8 cellular contexts compared by ENCODE assay signal in genomic region chr14:77376771-77377501, GRCh38. TPM values are rescaled to one million over a fixed set of nuclear protein-coding genes. Genes with fewer than 3 reads are reported as not detected.
A peak's percentile ranks its signal among the peaks of the same experiment; 100 is the strongest.
DNase-seq lines count a peak whose midpoint lies in the region; ATAC-seq and TF ChIP-seq lines count a peak whose summit lies in the region.

Gene SAMD15, plus strand, starts transcription at chr14:77377379. Its CDS starts 40 bp downstream, at chr14:77377419.
Gene TMED8, minus strand, starts transcription at chr14:77377094. Its CDS starts 41 bp downstream, at chr14:77377053.

- H3K4me3 Mint-ChIP-seq in activated T-helper 17 cell treated with anti-CD3 and anti-CD28 coated beads, Interleukin-2, amount 50 U/mL, for 72 hours: no peak within 1 kb of the TSS
- H3K4me3 Mint-ChIP-seq in nephron progenitor cell: peak within 1 kb of the TSS; percentile 92
- peak within 1 kb of the TSS; percentile 93 for H3K4me3 Mint-ChIP-seq in stimulated activated naive CD8-positive, alpha-beta T cell treated with anti-CD3 and anti-CD28 coated beads, Interleukin-15, Interleukin-2, amounts not matched to agents 100 ng/mL and 50 ng/mL, for 24 hours

- peak; percentile 75 for ATAC-seq in GM21737 (IDR thresholded peaks at IDR 0.05; ENCODE audit: unreplicated experiment)
- peak; percentile 85 for ATAC-seq in activated T-helper 17 cell treated with anti-CD3 and anti-CD28 coated beads, Interleukin-2, amount 50 U/mL, for 72 hours (replicated peaks)

- H3K9me3 Mint-ChIP-seq in activated T-helper 17 cell treated with anti-CD3 and anti-CD28 coated beads, Interleukin-2, amount 50 U/mL, for 72 hours: no peaks in the 10 kb centered on the region
- no peaks in the 10 kb centered on the region for H3K9me3 Mint-ChIP-seq in nephron progenitor cell
- H3K9me3 Mint-ChIP-seq in stimulated activated naive CD8-positive, alpha-beta T cell treated with anti-CD3 and anti-CD28 coated beads, Interleukin-15, Interleukin-2, amounts not matched to agents 100 ng/mL and 50 ng/mL, for 24 hours: no peaks in the 10 kb centered on the region

- peak within 1 kb of the TSS; percentile 94 for H2AFZ ChIP-seq in KMS-11 (ENCODE audit: low read depth)

- no peaks in the 10 kb centered on the region for H3K9me3 ChIP-seq in Peyer's patch

- peak within 1 kb of the TSS; percentile 78 for H3K4me2 ChIP-seq in KMS-11

- DNase-seq in EH (ENCODE audit: low read depth) (peak; percentile 84), Peyer's patch (peak; percentile 80 to 92 (median 87)), fibroblast of the conjunctiva (ENCODE audit: low read depth) (peak; percentile 59), nephron progenitor cell (peak; percentile 91)

- no peaks in the 10 kb centered on the region for H3K79me2 ChIP-seq in KMS-11 (ENCODE audit: insufficient read depth, low read depth)

- no peaks in the 10 kb centered on the region for H3K27me3 Mint-ChIP-seq in activated T-helper 17 cell treated with anti-CD3 and anti-CD28 coated beads, Interleukin-2, amount 50 U/mL, for 72 hours
- no peaks in the 10 kb centered on the region for H3K27me3 Mint-ChIP-seq in nephron progenitor cell (ENCODE audit: low read depth, poor library complexity)
- no peaks in the 10 kb centered on the region for H3K27me3 Mint-ChIP-seq in stimulated activated naive CD8-positive, alpha-beta T cell treated with anti-CD3 and anti-CD28 coated beads, Interleukin-15, Interleukin-2, amounts not matched to agents 100 ng/mL and 50 ng/mL, for 24 hours

- no peaks in the 10 kb centered on the region for H4K20me1 ChIP-seq in KMS-11 (ENCODE audit: insufficient read depth)

- H3K36me3 ChIP-seq in KMS-11 (ENCODE audit: insufficient read depth) (no peaks in the 10 kb centered on the region), Peyer's patch (no peaks in the 10 kb centered on the region)

- H3K27ac ChIP-seq in KMS-11: peak within 1 kb of the TSS; percentile 58
- peak within 1 kb of the TSS; percentile 75 to 95 (median 82) for H3K27ac ChIP-seq in Peyer's patch

- no peaks in the 10 kb centered on the region for H3K27me3 ChIP-seq in KMS-11 (ENCODE audit: insufficient read depth, low read depth)
- H3K27me3 ChIP-seq in Peyer's patch: no peaks in the 10 kb centered on the region

- TF ChIP-seq POLR2A in Peyer's patch (IDR thresholded peaks at IDR 0.05): peak; percentile 7 to 44

- peak within 1 kb of the TSS; percentile 73 for H3K9ac ChIP-seq in KMS-11

- TF ChIP-seq CTCF in KMS-11 (conservative IDR thresholded peaks at IDR 0.05; ENCODE audit: low read depth, low read length) (no peak), Peyer's patch (IDR thresholded peaks at IDR 0.05) (peak in 3 of 6 experiments; percentile 11 to 43 (median 38)), nephron progenitor cell (IDR thresholded peaks at IDR 0.05) (no peak)

- H3K4me3 ChIP-seq in KMS-11 (IDR thresholded peaks at IDR 0.05; ENCODE audit: insufficient read depth, low read depth, low read length): no peak within 1 kb of the TSS
- peak within 1 kb of the TSS; percentile 80 to 98 (median 90) for H3K4me3 ChIP-seq in Peyer's patch

- H3K4me1 Mint-ChIP-seq in activated T-helper 17 cell treated with anti-CD3 and anti-CD28 coated beads, Interleukin-2, amount 50 U/mL, for 72 hours: peaks cover 27% of the 10 kb centered on the region
- H3K4me1 Mint-ChIP-seq in nephron progenitor cell: peaks cover 43% of the 10 kb centered on the region
- H3K4me1 Mint-ChIP-seq in stimulated activated naive CD8-positive, alpha-beta T cell treated with anti-CD3 and anti-CD28 coated beads, Interleukin-15, Interleukin-2, amounts not matched to agents 100 ng/mL and 50 ng/mL, for 24 hours (ENCODE audit: low read depth): peaks cover 42% of the 10 kb centered on the region

- H3K36me3 Mint-ChIP-seq in activated T-helper 17 cell treated with anti-CD3 and anti-CD28 coated beads, Interleukin-2, amount 50 U/mL, for 72 hours (ENCODE audit: low read depth): peaks cover 20% of the 10 kb centered on the region
- peaks cover 32% of the 10 kb centered on the region for H3K36me3 Mint-ChIP-seq in nephron progenitor cell (ENCODE audit: low read depth)
- H3K36me3 Mint-ChIP-seq in stimulated activated naive CD8-positive, alpha-beta T cell treated with anti-CD3 and anti-CD28 coated beads, Interleukin-15, Interleukin-2, amounts not matched to agents 100 ng/mL and 50 ng/mL, for 24 hours (ENCODE audit: low read depth): peaks cover 21% of the 10 kb centered on the region

- H3K4me1 ChIP-seq in KMS-11 (ENCODE audit: low read depth, poor library complexity, severe bottlenecking) (peaks cover 12% of the 10 kb centered on the region), Peyer's patch (peaks cover 0 to 15% (median 0%) of the 10 kb centered on the region in 4 donors)

- no peak within 1 kb of the TSS for H3K27ac Mint-ChIP-seq in activated T-helper 17 cell treated with anti-CD3 and anti-CD28 coated beads, Interleukin-2, amount 50 U/mL, for 72 hours
- peak within 1 kb of the TSS; percentile 81 for H3K27ac Mint-ChIP-seq in nephron progenitor cell
- peak within 1 kb of the TSS; percentile 91 for H3K27ac Mint-ChIP-seq in stimulated activated naive CD8-positive, alpha-beta T cell treated with anti-CD3 and anti-CD28 coated beads, Interleukin-15, Interleukin-2, amounts not matched to agents 100 ng/mL and 50 ng/mL, for 24 hours

RNA-seq across cellular contexts. Expression of gene SAMD15, which starts in this region (rescaled TPM):
- 1 to 10 TPM in 1 of 4 donors, under 1 TPM in 1, not detected in 2; 0.35 to 1.7 TPM for total RNA-seq in Peyer's patch
- total RNA-seq in activated T-helper 17 cell treated with anti-CD3 and anti-CD28 coated beads, Interleukin-2, amount 50 U/mL, for 72 hours: under 1 TPM; 0.22 to 0.29 TPM

RNA-seq across cellular contexts. Expression of gene TMED8, which starts in this region (rescaled TPM):
- total RNA-seq in Peyer's patch: 1 to 10 TPM; 7.4 to 9.9 (median 7.5) TPM
- 10 to 100 TPM; 33.2 to 45.1 TPM for total RNA-seq in activated T-helper 17 cell treated with anti-CD3 and anti-CD28 coated beads, Interleukin-2, amount 50 U/mL, for 72 hours
